In genomic region chr15:96135166-96136093, GRCh38 we compare ENCODE assay signal across 33 cellular contexts.
"Had no signal": no experiment of that assay in that cellular context is flagged by ENCODE, and none has a peak within 500 bp of the region (broad histone marks: within the 10 kb centered on the region; RNA-seq: fewer than 3 reads in every experiment).

No MANE protein-coding gene starts in this region.

- DNase-seq: activated CD4-positive, alpha-beta memory T cell treated with anti-CD3 and anti-CD28 coated beads for 36 hours; activated CD4-positive, alpha-beta T cell treated with anti-CD3 and anti-CD28 coated beads for 36 hours; activated CD4-positive, alpha-beta T cell treated with anti-CD3 and anti-CD28 coated beads, Interleukin-2, amount 10 ng/mL, durations not matched to agents 24 days and 14 days; activated CD4-positive, CD25-positive, alpha-beta regulatory T cell; activated CD4-positive, CD25-positive, alpha-beta regulatory T cell treated with anti-CD3 and anti-CD28 coated beads, Interleukin-2, amount 50 U/mL, for 72 hours; activated CD8-positive, alpha-beta memory T cell treated with anti-CD3 and anti-CD28 coated beads, Interleukin-2, amount 10 ng/mL, durations not matched to agents 7 days and 5 days; activated CD8-positive, alpha-beta memory T cell treated with anti-CD3 and anti-CD28 coated beads, Interleukin-2, amount 50 U/mL, for 4 hours; activated CD8-positive, alpha-beta T cell treated with anti-CD3 and anti-CD28 coated beads, Interleukin-2, amount 10 ng/mL, durations not matched to agents 7 days and 5 days; activated effector memory CD4-positive, alpha-beta T cell treated with anti-CD3 and anti-CD28 coated beads, Interleukin-2, amount 50 U/mL, for 16 hours; activated naive CD4-positive, alpha-beta T cell; activated naive CD4-positive, alpha-beta T cell treated with anti-CD3 and anti-CD28 coated beads, Interleukin-2, amount 10 ng/mL, durations not matched to agents 7 days and 5 days; activated T-cell treated with anti-CD3 and anti-CD28 coated beads, Interleukin-2, amount 50 U/mL, for 1 hour; activated T-cell treated with anti-CD3 and anti-CD28 coated beads, Interleukin-2, amount 50 U/mL, for 48 hours; adrenal gland; amygdala; aorta; body of pancreas; caudate nucleus; cortex of kidney; dermis blood vessel endothelial cell; effector CD4-positive, alpha-beta T cell; effector memory CD8-positive, alpha-beta T cell; erythroblast; foreskin keratinocyte; gastrocnemius medialis; glutamatergic neuron; heart left ventricle; T-helper 2 cell had no signal

- ATAC-seq: activated CD4-positive, alpha-beta T cell treated with anti-CD3 and anti-CD28 coated beads for 36 hours; activated CD8-positive, alpha-beta memory T cell treated with anti-CD3 and anti-CD28 coated beads, Interleukin-2, amount 10 ng/mL, durations not matched to agents 7 days and 5 days; activated CD8-positive, alpha-beta T cell treated with anti-CD3 and anti-CD28 coated beads, Interleukin-2, amount 10 ng/mL, durations not matched to agents 7 days and 5 days; activated naive CD4-positive, alpha-beta T cell treated with anti-CD3 and anti-CD28 coated beads, Interleukin-2, amount 50 U/mL, for 72 hours; body of pancreas; effector memory CD8-positive, alpha-beta T cell; foreskin keratinocyte; gastrocnemius medialis; heart left ventricle had no signal

- H3K27me3 Mint-ChIP-seq: activated CD4-positive, alpha-beta T cell treated with anti-CD3 and anti-CD28 coated beads, Interleukin-2, amount 10 ng/mL, durations not matched to agents 24 days and 14 days; activated CD8-positive, alpha-beta memory T cell treated with anti-CD3 and anti-CD28 coated beads, Interleukin-2, amount 10 ng/mL, durations not matched to agents 7 days and 5 days; activated naive CD4-positive, alpha-beta T cell treated with anti-CD3 and anti-CD28 coated beads, Interleukin-2, amount 10 ng/mL, durations not matched to agents 7 days and 5 days had no signal

- H3K27ac Mint-ChIP-seq: activated CD4-positive, alpha-beta memory T cell treated with anti-CD3 and anti-CD28 coated beads for 36 hours; activated CD4-positive, alpha-beta T cell treated with anti-CD3 and anti-CD28 coated beads for 36 hours; activated CD4-positive, alpha-beta T cell treated with anti-CD3 and anti-CD28 coated beads, Interleukin-2, amount 10 ng/mL, durations not matched to agents 24 days and 14 days; activated CD8-positive, alpha-beta memory T cell treated with anti-CD3 and anti-CD28 coated beads, Interleukin-2, amount 10 ng/mL, durations not matched to agents 7 days and 5 days; activated CD8-positive, alpha-beta T cell treated with anti-CD3 and anti-CD28 coated beads, Interleukin-2, amount 10 ng/mL, durations not matched to agents 7 days and 5 days; activated naive CD4-positive, alpha-beta T cell treated with anti-CD3 and anti-CD28 coated beads, Interleukin-2, amount 10 ng/mL, durations not matched to agents 7 days and 5 days; activated naive CD4-positive, alpha-beta T cell treated with anti-CD3 and anti-CD28 coated beads, Interleukin-2, amount 50 U/mL, for 72 hours; activated T-helper 1 cell treated with anti-CD3 and anti-CD28 coated beads, Interleukin-12 subunit alpha, Interleukin-12 subunit beta, Interleukin-2, Interleukin-4 antibody, amounts not matched to agents 30 ng/mL and 10 ng/mL and 1 ng/mL, durations not matched to agents 14 hours and 24 hours and 36 hours; activated T-helper 2 cell treated with anti-CD3 and anti-CD28 coated beads, Interferon-gamma antibody, Interleukin-2, Interleukin-4, amounts not matched to agents 10 μg/mL and 5 μg/mL and 100 μg/mL, durations not matched to agents 14 hours and 24 hours and 36 hours; effector memory CD8-positive, alpha-beta T cell had no signal

- H3K9me3 Mint-ChIP-seq: effector memory CD8-positive, alpha-beta T cell had no signal

- H3K4me3 ChIP-seq: adrenal gland, body of pancreas, esophagus muscularis mucosa, gastrocnemius medialis, heart left ventricle had no signal

- H3K36me3 Mint-ChIP-seq: activated CD4-positive, alpha-beta memory T cell treated with anti-CD3 and anti-CD28 coated beads for 36 hours; activated CD8-positive, alpha-beta memory T cell treated with anti-CD3 and anti-CD28 coated beads, Interleukin-2, amount 10 ng/mL, durations not matched to agents 7 days and 5 days; activated naive CD4-positive, alpha-beta T cell treated with anti-CD3 and anti-CD28 coated beads, Interleukin-2, amount 10 ng/mL, durations not matched to agents 7 days and 5 days had no signal

- H3K9me3 ChIP-seq: adrenal gland, body of pancreas, esophagus muscularis mucosa, gastrocnemius medialis, heart left ventricle had no signal

- H3K27ac ChIP-seq: adrenal gland, body of pancreas, esophagus muscularis mucosa, foreskin keratinocyte, gastrocnemius medialis, heart left ventricle had no signal

- H3K4me1 Mint-ChIP-seq: activated CD4-positive, alpha-beta T cell treated with anti-CD3 and anti-CD28 coated beads for 36 hours; activated CD4-positive, alpha-beta T cell treated with anti-CD3 and anti-CD28 coated beads, Interleukin-2, amount 10 ng/mL, durations not matched to agents 24 days and 14 days; activated CD8-positive, alpha-beta memory T cell treated with anti-CD3 and anti-CD28 coated beads, Interleukin-2, amount 10 ng/mL, durations not matched to agents 7 days and 5 days; activated naive CD4-positive, alpha-beta T cell treated with anti-CD3 and anti-CD28 coated beads, Interleukin-2, amount 10 ng/mL, durations not matched to agents 7 days and 5 days had no signal

- H3K27me3 ChIP-seq: adrenal gland, body of pancreas, esophagus muscularis mucosa, foreskin keratinocyte, gastrocnemius medialis, heart left ventricle had no signal

- H3K4me1 ChIP-seq: adrenal gland, body of pancreas, esophagus muscularis mucosa, foreskin keratinocyte, gastrocnemius medialis, heart left ventricle had no signal

- H3K36me3 ChIP-seq: adrenal gland, esophagus muscularis mucosa, gastrocnemius medialis, heart left ventricle had no signal

- H3K4me3 Mint-ChIP-seq: activated CD4-positive, alpha-beta memory T cell treated with anti-CD3 and anti-CD28 coated beads for 36 hours; activated CD4-positive, alpha-beta T cell treated with anti-CD3 and anti-CD28 coated beads for 36 hours; activated CD4-positive, alpha-beta T cell treated with anti-CD3 and anti-CD28 coated beads, Interleukin-2, amount 10 ng/mL, durations not matched to agents 24 days and 14 days; activated CD8-positive, alpha-beta memory T cell treated with anti-CD3 and anti-CD28 coated beads, Interleukin-2, amount 10 ng/mL, durations not matched to agents 7 days and 5 days; activated CD8-positive, alpha-beta T cell treated with anti-CD3 and anti-CD28 coated beads, Interleukin-2, amount 10 ng/mL, durations not matched to agents 7 days and 5 days; activated naive CD4-positive, alpha-beta T cell treated with anti-CD3 and anti-CD28 coated beads, Interleukin-2, amount 10 ng/mL, durations not matched to agents 7 days and 5 days; activated T-helper 1 cell treated with anti-CD3 and anti-CD28 coated beads, Interleukin-12 subunit alpha, Interleukin-12 subunit beta, Interleukin-2, Interleukin-4 antibody, amounts not matched to agents 30 ng/mL and 10 ng/mL and 1 ng/mL, durations not matched to agents 14 hours and 24 hours and 36 hours; effector memory CD8-positive, alpha-beta T cell had no signal

- FAIRE-seq: colon had no signal
